8 cellular contexts compared by ENCODE assay signal in genomic region chr1:181083842-181084605, GRCh38. TPM values are rescaled to one million over a fixed set of nuclear protein-coding genes. Genes with fewer than 3 reads are reported as not detected.
A peak's percentile ranks its signal among the peaks of the same experiment; 100 is the strongest.
DNase-seq lines count a peak whose midpoint lies in the region; ATAC-seq, FAIRE-seq and TF ChIP-seq lines count a peak whose summit lies in the region.

No MANE protein-coding gene starts in this region.

- no peak overlapping the region for H4K91ac ChIP-seq in IMR-90 (ENCODE audit: insufficient read depth, low read depth, low read length)

- no peaks in the 10 kb centered on the region for H3K9me3 Mint-ChIP-seq in Caco-2 (ENCODE audit: unreplicated experiment)
- H3K9me3 Mint-ChIP-seq in activated naive CD8-positive, alpha-beta T cell treated with anti-CD3 and anti-CD28 coated beads, Interleukin-2, amount 50 U/mL, for 24 hours: no peaks in the 10 kb centered on the region

- H4K5ac ChIP-seq in IMR-90 (ENCODE audit: low read depth, low read length): no peak overlapping the region

- ATAC-seq in IMR-90 (ENCODE audit: low read depth) (no peak), GM19455 (IDR thresholded peaks at IDR 0.05; ENCODE audit: unreplicated experiment) (no peak)
- ATAC-seq in activated naive CD8-positive, alpha-beta T cell treated with anti-CD3 and anti-CD28 coated beads, Interleukin-2, amount 50 U/mL, for 24 hours: peak; percentile 44

- peak; percentile 40; the same call in 1 of the 2 replicates for TF ChIP-seq RAD21 in IMR-90 (IDR thresholded peaks at IDR 0.05; ENCODE audit: low read length)

- peak overlapping the region; percentile 73 for H2AFZ ChIP-seq in IMR-90 (replicated peaks; ENCODE audit: low read length, poor library complexity)
- H2AFZ ChIP-seq in keratinocyte (ENCODE audit: control insufficient read depth, low read length): no peak overlapping the region

- H3K9me3 ChIP-seq in Caco-2 (no peaks in the 10 kb centered on the region), IMR-90 (ENCODE audit: control insufficient read depth, insufficient read depth, low read length) (no peaks in the 10 kb centered on the region), keratinocyte (ENCODE audit: control insufficient read depth, low read depth, low read length) (no peaks in the 10 kb centered on the region), stomach (no peaks in the 10 kb centered on the region)

- H3K79me2 ChIP-seq in keratinocyte (ENCODE audit: control insufficient read depth, insufficient read depth, low read length): peaks cover 7% of the 10 kb centered on the region

- H3K4me1 ChIP-seq in Caco-2: 0 out of 2 replicates have a peak, but pooled peaks cover 8% of the 10 kb centered on the region
- H3K4me1 ChIP-seq in IMR-90 (ENCODE audit: control insufficient read depth, insufficient read depth, low read length): peaks cover 3% of the 10 kb centered on the region
- peaks cover 14% of the 10 kb centered on the region for H3K4me1 ChIP-seq in keratinocyte (ENCODE audit: control insufficient read depth, extremely low read depth, insufficient read depth, low read length)
- peaks cover 0 to 20% (median 9%) of the 10 kb centered on the region in 4 donors for H3K4me1 ChIP-seq in stomach

- H3K27ac Mint-ChIP-seq in Caco-2 (ENCODE audit: unreplicated experiment): no peak overlapping the region
- no peak overlapping the region for H3K27ac Mint-ChIP-seq in activated naive CD8-positive, alpha-beta T cell treated with anti-CD3 and anti-CD28 coated beads, Interleukin-2, amount 50 U/mL, for 24 hours

- CTCF ChIA-PET in Caco-2 (lab: Charles Lee): interaction anchor here (0.6 to 2.8 kb wide), 14 partner anchors 9 to 652 kb away, joined by 3 to 49 read pairs (median 4); no protein-coding TSS in a partner anchor
- CTCF ChIA-PET in IMR-90 (lab: Yijun Ruan, JAX): interaction anchor here (0.6 to 1.2 kb wide), 4 partner anchors 12 to 74 kb away, joined by 3 to 6 read pairs (median 3); no protein-coding TSS in a partner anchor

- BruUV-seq in Caco-2 (replicated peaks; lab: Mats Ljungman, UMichigan) (no TSS peak), IMR-90 (replicated peaks; lab: Mats Ljungman, UMichigan) (no TSS peak)

- H3K18ac ChIP-seq in IMR-90 (ENCODE audit: low read depth, low read length): no peak overlapping the region

- POLR2A ChIA-PET in Caco-2 (lab: Charles Lee) (no interaction called here), IMR-90 (lab: Charles Lee; ENCODE audit: unreplicated experiment) (no interaction called here)

- no CpG with 5 or more reads among the region's 6 CpGs for WGBS in IMR-90 (ENCODE audit: extremely low coverage in 2 of 2, insufficient read length in 1 of 2), 2 experiments
- 10 to 20% (median 15%) methylated on average over 6 of the region's 6 CpGs for whole genome bisulfite sequencing in stomach, 5 donors

- no peak for TF ChIP-seq POLR2A in IMR-90 (IDR thresholded peaks at IDR 0.05; ENCODE audit: low read depth, low read length)
- TF ChIP-seq POLR2A in stomach (IDR thresholded peaks at IDR 0.05): no peak

- H3K36me3 ChIP-seq in Caco-2 (ENCODE audit: control insufficient read depth, insufficient read depth, low read length): no peaks in the 10 kb centered on the region
- H3K36me3 ChIP-seq in IMR-90 (ENCODE audit: control insufficient read depth, insufficient read depth, low read length): no peaks in the 10 kb centered on the region
- no peaks in the 10 kb centered on the region for H3K36me3 ChIP-seq in keratinocyte (ENCODE audit: control insufficient read depth in 2 of 2, extremely low read depth in 1 of 2, insufficient read depth in 2 of 2, low read length in 2 of 2)
- H3K36me3 ChIP-seq in stomach: no peaks in the 10 kb centered on the region

- peak overlapping the region; percentile 51; the same call in 1 of the 2 replicates for H3K14ac ChIP-seq in IMR-90 (replicated peaks; ENCODE audit: low read depth, low read length)

- no peak overlapping the region for H3K56ac ChIP-seq in IMR-90 (ENCODE audit: extremely low read depth, insufficient read depth, low read length)

- TF ChIP-seq CTCF in Caco-2 (IDR thresholded peaks at IDR 0.05; ENCODE audit: insufficient read depth in 1 of 2, low read depth in 1 of 2, low read length in 1 of 2, severe bottlenecking in 1 of 2, unreplicated experiment in 1 of 2): peak in 1 of 2 experiments; percentile 50
- TF ChIP-seq CTCF in IMR-90 (conservative IDR thresholded peaks at IDR 0.05; ENCODE audit: low read depth, low read length): peak; percentile 37
- TF ChIP-seq CTCF in keratinocyte (optimal IDR thresholded peaks at IDR 0.05 in 1 of 3, IDR thresholded peaks at IDR 0.05 in 1 of 3, conservative IDR thresholded peaks at IDR 0.05 in 1 of 3; ENCODE audit: extremely low read depth in 1 of 3, insufficient read depth in 2 of 3, low read length in 3 of 3): peak; percentile 46 to 74 (median 48)
- TF ChIP-seq CTCF in stomach (IDR thresholded peaks at IDR 0.05): peak in 3 of 7 experiments; percentile 19 to 51 (median 47)

- peaks cover 12% of the 10 kb centered on the region for H3K36me3 Mint-ChIP-seq in Caco-2 (ENCODE audit: insufficient read depth, unreplicated experiment)
- H3K36me3 Mint-ChIP-seq in activated naive CD8-positive, alpha-beta T cell treated with anti-CD3 and anti-CD28 coated beads, Interleukin-2, amount 50 U/mL, for 24 hours (ENCODE audit: low read depth): peaks cover 6% of the 10 kb centered on the region

- H2BK5ac ChIP-seq in IMR-90 (ENCODE audit: low read depth, low read length, poor library complexity, severe bottlenecking): no peak overlapping the region

- no peaks in the 10 kb centered on the region for H3K27me3 Mint-ChIP-seq in Caco-2 (ENCODE audit: insufficient read depth, unreplicated experiment)
- H3K27me3 Mint-ChIP-seq in activated naive CD8-positive, alpha-beta T cell treated with anti-CD3 and anti-CD28 coated beads, Interleukin-2, amount 50 U/mL, for 24 hours: peaks cover 8% of the 10 kb centered on the region

- peak overlapping the region; percentile 38 for H2AK9ac ChIP-seq in IMR-90 (replicated peaks; ENCODE audit: low read depth, low read length, poor library complexity)

- no peaks in the 10 kb centered on the region for H3K4me1 Mint-ChIP-seq in Caco-2 (ENCODE audit: low read depth, unreplicated experiment)
- H3K4me1 Mint-ChIP-seq in activated naive CD8-positive, alpha-beta T cell treated with anti-CD3 and anti-CD28 coated beads, Interleukin-2, amount 50 U/mL, for 24 hours: peaks cover 41% of the 10 kb centered on the region

- no peak overlapping the region for H3K4me3 Mint-ChIP-seq in Caco-2 (ENCODE audit: unreplicated experiment)
- no peak overlapping the region for H3K4me3 Mint-ChIP-seq in activated naive CD8-positive, alpha-beta T cell treated with anti-CD3 and anti-CD28 coated beads, Interleukin-2, amount 50 U/mL, for 24 hours

- H2BK15ac ChIP-seq in IMR-90 (ENCODE audit: low read depth, low read length): 0 out of 3 replicates have a peak overlapping the region, but pooled peaks have one; percentile 34

- TF ChIP-seq EP300 in stomach (IDR thresholded peaks at IDR 0.05): no peak

- no peak overlapping the region for H3K4ac ChIP-seq in IMR-90 (ENCODE audit: low read depth, low read length)

- H4K8ac ChIP-seq in IMR-90 (ENCODE audit: low read depth in 2 of 2, low read length in 2 of 2): peak overlapping the region in 1 of 2 experiments; percentile 36; a peak in 1 of 4 replicates

- peak overlapping the region; percentile 72; the same call in 1 of the 2 replicates for H2BK20ac ChIP-seq in IMR-90 (ENCODE audit: low read depth, low read length)

- 0 out of 2 replicates have a peak overlapping the region, but pooled peaks have one; percentile 35 for H2BK120ac ChIP-seq in IMR-90 (ENCODE audit: low read depth, low read length)

- H3K79me1 ChIP-seq in IMR-90 (ENCODE audit: low read depth in 1 of 2, low read length in 2 of 2): peaks cover 3 to 20% of the 10 kb centered on the region in 2 experiments

- H3K9me1 ChIP-seq in IMR-90 (ENCODE audit: insufficient read depth, low read length) (peaks cover 13% of the 10 kb centered on the region), keratinocyte (ENCODE audit: control insufficient read depth, extremely low read depth, insufficient read depth, low read length) (peaks cover 2% of the 10 kb centered on the region)

- DNase-seq in Caco-2 (peak; percentile 65 to 70), GM19240 (ENCODE audit: insufficient read length, low spot score) (peak; percentile 53), IMR-90 (no peak), SHP77 (lab: John Stamatoyannopoulos, UW) (peak; percentile 69 to 84), keratinocyte (ENCODE audit: low read depth, low spot score) (no peak), stomach (peak; percentile 62)
- peak; percentile 45 for DNase-seq in activated naive CD8-positive, alpha-beta T cell treated with anti-CD3 and anti-CD28 coated beads, Interleukin-2, amount 50 U/mL, for 24 hours

- H3K27ac ChIP-seq in IMR-90 (ENCODE audit: insufficient read depth, low read length): no peak overlapping the region
- H3K27ac ChIP-seq in keratinocyte (ENCODE audit: control insufficient read depth, insufficient read depth, low read length): no peak overlapping the region
- H3K27ac ChIP-seq in stomach: no peak overlapping the region

- no peak overlapping the region for H3K9ac ChIP-seq in IMR-90 (ENCODE audit: low read depth, low read length)
- H3K9ac ChIP-seq in keratinocyte (ENCODE audit: control insufficient read depth, extremely low read depth, insufficient read depth, low read length): no peak overlapping the region

- in situ Hi-C loops in IMR-90 (cut with MboI; ENCODE audit: low sequenced_read_pairs): loop anchor here (10.0 kb wide), 1 partner anchor 569 kb away; no protein-coding TSS in a partner anchor

- intact Hi-C loops in Caco-2 (cut with micrococcal nuclease; ENCODE audit: unreplicated experiment) (loop anchor here (1.0 kb wide), 3 partner anchors 58 to 202 kb away; no protein-coding TSS in a partner anchor), IMR-90 (cut with micrococcal nuclease) (no loop called here), stomach (cut with DNase I; ENCODE audit: low total_unique reads) (no loop called here)

- H3K27me3 ChIP-seq in Caco-2 (replicated peaks; ENCODE audit: control insufficient read depth, insufficient read depth, low read length) (no peaks in the 10 kb centered on the region), IMR-90 (ENCODE audit: control insufficient read depth, insufficient read depth, low read length) (no peaks in the 10 kb centered on the region), keratinocyte (ENCODE audit: control insufficient read depth, extremely low read depth, insufficient read depth, low read length) (no peaks in the 10 kb centered on the region), stomach (no peaks in the 10 kb centered on the region)

- peak overlapping the region; percentile 60; the same call in 1 of the 2 replicates for H2AK5ac ChIP-seq in IMR-90 (ENCODE audit: low read depth, low read length)

- H3K23ac ChIP-seq in IMR-90 (ENCODE audit: low read depth, low read length): peak overlapping the region; percentile 48

- dilution Hi-C loops in IMR-90 (cut with HindIII; ENCODE audit: low sequenced_read_pairs, unreplicated experiment) (no loop called here), keratinocyte (cut with MboI; ENCODE audit: extremely low pct_ligation_motif_present, low sequenced_read_pairs) (no loop called here)

- no peak overlapping the region for H3K4me3 ChIP-seq in Caco-2 (ENCODE audit: low read depth, low read length)
- no peak overlapping the region for H3K4me3 ChIP-seq in IMR-90 (ENCODE audit: insufficient read depth, low read depth, low read length)
- H3K4me3 ChIP-seq in keratinocyte (ENCODE audit: control insufficient read depth in 2 of 3, extremely low read depth in 1 of 3, insufficient read depth in 2 of 3, low read depth in 1 of 3, low read length in 3 of 3): no peak overlapping the region
- no peak overlapping the region for H3K4me3 ChIP-seq in stomach

- FAIRE-seq in keratinocyte (lab: Jason Lieb, UNC): peak; percentile 48

- peaks cover 5% of the 10 kb centered on the region for H4K20me1 ChIP-seq in IMR-90 (ENCODE audit: insufficient read depth, low read length)
- no peaks in the 10 kb centered on the region for H4K20me1 ChIP-seq in keratinocyte (ENCODE audit: control insufficient read depth, extremely low read depth, insufficient read depth, low read length)

- no peak overlapping the region for H3K4me2 ChIP-seq in IMR-90 (ENCODE audit: low read depth, low read length)
- H3K4me2 ChIP-seq in keratinocyte (ENCODE audit: control insufficient read depth, extremely low read depth, insufficient read depth, low read depth, low read length): no peak overlapping the region

RNA-seq across cellular contexts. Expression of gene IER5, which starts 4.5 kb away (rescaled TPM):
- total RNA-seq in Caco-2 (2022): 8.6 and 9.4 TPM in 2 replicates
- 15.8 and 29.4 TPM in 2 replicates for total RNA-seq in IMR-90 (2012; rRNA removed)
- polyA plus RNA-seq in IMR-90 (2012; rRNA removed): 27.1 and 28.9 TPM in 2 replicates
- 22.5 and 29.5 TPM in 2 replicates for polyA plus RNA-seq in IMR-90 (2012; cell fraction: cytosol; rRNA removed)
- 32.6 and 44.5 TPM in 2 replicates for polyA plus RNA-seq in IMR-90 (2012; cell fraction: nucleus; rRNA removed; ENCODE audit: low replicate concordance)
- polyA plus RNA-seq in keratinocyte: 18.1 to 22.5 TPM (median 20.0 TPM) in 3 replicates
- polyA plus RNA-seq in keratinocyte (2011; ENCODE audit: low read depth): 27.9 TPM
- polyA plus RNA-seq in keratinocyte (2011; cell fraction: cytosol; rRNA removed): 8.6 and 9.8 TPM in 2 replicates
- 32.8 and 33.5 TPM in 2 replicates for polyA plus RNA-seq in keratinocyte (2011; cell fraction: nucleus; rRNA removed)
- 23.4 and 50.4 TPM in 2 replicates for polyA plus RNA-seq in keratinocyte (2012; ENCODE audit: low replicate concordance)
- polyA minus RNA-seq in keratinocyte: 11.6 to 12.8 TPM (median 12.6 TPM) in 3 replicates
- 27.2 TPM for polyA minus RNA-seq in keratinocyte (2011; cell fraction: cytosol; rRNA and poly(A)+ RNA removed)
- polyA minus RNA-seq in keratinocyte (2011; cell fraction: nucleus; rRNA and poly(A)+ RNA removed): 23.8 and 28.0 TPM in 2 replicates
- 10 to 100 TPM in 3 of 5 donors, 1 to 10 TPM in 2; 1.2 to 33.3 (median 13.6) TPM for total RNA-seq in stomach
- polyA plus RNA-seq in stomach: 10 to 100 TPM in 1 of 3 donors, 1 to 10 TPM in 2; 4.3 to 10.4 (median 6.4) TPM

RNA-seq across cellular contexts. Expression of gene MR1, which starts 50.2 kb away (rescaled TPM):
- total RNA-seq in Caco-2 (2022) (2.4 and 2.5 TPM in 2 replicates), IMR-90 (2012; rRNA removed) (5.0 and 6.1 TPM in 2 replicates), stomach (10 to 100 TPM in 4 of 5 donors, 1 to 10 TPM in 1; 3.5 to 40.8 (median 11.2) TPM)
- polyA plus RNA-seq in IMR-90 (2012; rRNA removed) (5.0 and 6.0 TPM in 2 replicates), keratinocyte (24.0 to 51.5 TPM (median 32.3 TPM) in 3 replicates), stomach (1 to 10 TPM; 1.1 to 4.5 (median 2.4) TPM)
- 2.1 and 3.4 TPM in 2 replicates for polyA plus RNA-seq in IMR-90 (2012; cell fraction: cytosol; rRNA removed)
- polyA plus RNA-seq in IMR-90 (2012; cell fraction: nucleus; rRNA removed; ENCODE audit: low replicate concordance): 1.8 and 4.0 TPM in 2 replicates
- polyA plus RNA-seq in keratinocyte (2011; ENCODE audit: low read depth): 9.9 TPM
- polyA plus RNA-seq in keratinocyte (2011; cell fraction: cytosol; rRNA removed): 14.8 and 24.6 TPM in 2 replicates
- 63.0 and 68.6 TPM in 2 replicates for polyA plus RNA-seq in keratinocyte (2011; cell fraction: nucleus; rRNA removed)
- 16.5 and 17.2 TPM in 2 replicates for polyA plus RNA-seq in keratinocyte (2012; ENCODE audit: low replicate concordance)
- polyA minus RNA-seq in keratinocyte: 9.3 to 26.3 TPM (median 23.3 TPM) in 3 replicates
- polyA minus RNA-seq in keratinocyte (2011; cell fraction: cytosol; rRNA and poly(A)+ RNA removed): 10.9 TPM
- 54.3 and 63.7 TPM in 2 replicates for polyA minus RNA-seq in keratinocyte (2011; cell fraction: nucleus; rRNA and poly(A)+ RNA removed)

Comparison
In these comparisons a context has a peak if more than half of its experiments do, and no peak if none do; other contexts are left out.
1. DNase-seq: peak in Caco-2 (2 of 2), GM19240 (single experiment), SHP77 (2 of 2), activated naive CD8-positive, alpha-beta T cell treated with anti-CD3 and anti-CD28 coated beads, Interleukin-2, amount 50 U/mL, for 24 hours (single experiment) and stomach (single experiment); none in IMR-90 (single experiment) and keratinocyte (single experiment).